16 cellular contexts compared by ENCODE assay signal in genomic region chr2:11492720-11493119, GRCh38. TPM values are rescaled to one million over a fixed set of nuclear protein-coding genes. Genes with fewer than 3 reads are reported as not detected.
DNase-seq lines count a peak whose midpoint lies in the region; FAIRE-seq and TF ChIP-seq lines count a peak whose summit lies in the region.
"Had no signal": no experiment of that assay in that cellular context is flagged by ENCODE, and none has a peak within 500 bp of the region (broad histone marks: within the 10 kb centered on the region; RNA-seq: fewer than 3 reads in every experiment).

No MANE protein-coding gene starts in this region.

- H3K4me3 Mint-ChIP-seq in endothelial cell (ENCODE audit: unreplicated experiment): no peak overlapping the region
- H3K4me3 Mint-ChIP-seq: B cell; CD4-positive, alpha-beta memory T cell had no signal

- no peaks in the 10 kb centered on the region for H3K79me2 ChIP-seq in GM23248 (ENCODE audit: insufficient read depth)

- no peaks in the 10 kb centered on the region for H3K9me3 ChIP-seq in A673 (ENCODE audit: low read depth, low read length, poor library complexity, severe bottlenecking)
- peaks cover 3% of the 10 kb centered on the region for H3K9me3 ChIP-seq in mesodermal cell (ENCODE audit: control insufficient read depth, low read length)
- H3K9me3 ChIP-seq in GM23248 (ENCODE audit: low read depth): no peaks in the 10 kb centered on the region

- H3F3A ChIP-seq in GM23248 (ENCODE audit: insufficient read depth): no peaks in the 10 kb centered on the region

- H3K4me1 ChIP-seq in A673 (ENCODE audit: insufficient read depth, low read length, poor library complexity, severe bottlenecking): no peaks in the 10 kb centered on the region
- peaks cover 6% of the 10 kb centered on the region for H3K4me1 ChIP-seq in mesodermal cell (ENCODE audit: control insufficient read depth, insufficient read depth, low read length, poor library complexity, severe bottlenecking)
- H3K4me1 ChIP-seq in GM23248 (ENCODE audit: insufficient read depth): no peaks in the 10 kb centered on the region

- H3K4me2 ChIP-seq in GM23248 (ENCODE audit: unreplicated experiment): no peak overlapping the region

- TF ChIP-seq CTCF in A673 (conservative IDR thresholded peaks at IDR 0.05; ENCODE audit: low read depth, low read length) (no peak), endothelial cell (IDR thresholded peaks at IDR 0.05; ENCODE audit: unreplicated experiment) (no peak)

- intact Hi-C loops in A673 (cut with micrococcal nuclease; ENCODE audit: unreplicated experiment): no loop called here

- no peak overlapping the region for H3K27ac ChIP-seq in A673 (ENCODE audit: low read depth, low read length, poor library complexity, severe bottlenecking)
- H3K27ac ChIP-seq in mesodermal cell (ENCODE audit: low read depth, low read length, severe bottlenecking): peak overlapping the region; percentile 47
- no peak overlapping the region for H3K27ac ChIP-seq in GM23248
- H3K27ac ChIP-seq: C4-2B had no signal

- no TSS peak for BruUV-seq in A673 (replicated peaks; lab: Mats Ljungman, UMichigan)

- peak; percentile 23 for DNase-seq in A673 (ENCODE audit: low spot score)
- DNase-seq in GM12892 (ENCODE audit: insufficient read length): no peak
- no peak for DNase-seq in endothelial cell (ENCODE audit: low spot score)
- no peak for DNase-seq in GM23248
- DNase-seq in effector CD4-positive, alpha-beta T cell: no peak
- DNase-seq in NCI-H526 treated with DMSO at 0.1 percent for 48 hours (lab: John Stamatoyannopoulos, UW): no peak
- no peak for DNase-seq in cortex of kidney (lab: John Stamatoyannopoulos, UW)
- DNase-seq: CD4-positive, alpha-beta memory T cell; DMS79; IMR-90 had no signal

- H3K4me3 ChIP-seq in A673 (ENCODE audit: low read depth, low read length, poor library complexity, severe bottlenecking) (no peak overlapping the region), mesodermal cell (ENCODE audit: extremely low read depth, insufficient read depth, low read length, poor library complexity, severe bottlenecking) (no peak overlapping the region), GM23248 (no peak overlapping the region)

- peak; percentile 21 for FAIRE-seq in GM12892 (lab: Jason Lieb, UNC)
- FAIRE-seq: G401.6, GM19239, H54 had no signal

- CTCF ChIA-PET in A673 (lab: Charles Lee): no interaction called here

- no peak overlapping the region for H2AFZ ChIP-seq in GM23248

- H3K4me1 Mint-ChIP-seq in endothelial cell (ENCODE audit: unreplicated experiment): peaks cover 25% of the 10 kb centered on the region
- H3K4me1 Mint-ChIP-seq: B cell; CD4-positive, alpha-beta memory T cell had no signal

- in situ Hi-C loops in GM23248 (cut with MboI): no loop called here

- H3K9me3 Mint-ChIP-seq in endothelial cell (ENCODE audit: unreplicated experiment): no peaks in the 10 kb centered on the region

- no peaks in the 10 kb centered on the region for H4K20me1 ChIP-seq in GM23248 (ENCODE audit: insufficient read depth)

- no peak for TF ChIP-seq POLR2A in GM12892 (IDR thresholded peaks at IDR 0.05; ENCODE audit: low read depth, low read length)

- WGBS in mesodermal cell (ENCODE audit: insufficient coverage in 2 of 2), 2 experiments: 100% methylated on average over 1 of the region's 1 CpG
- WGBS in GM23248 (ENCODE audit: low coverage in 1 of 2, low lambda C conversion rate in 2 of 2, missing lambda C conversion rate in 2 of 2), 2 experiments: 73 to 94% methylated on average over 1 of the region's 1 CpG

- no peaks in the 10 kb centered on the region for H3K36me3 ChIP-seq in A673 (ENCODE audit: insufficient read depth, low read length, poor library complexity, severe bottlenecking)
- peaks cover 3% of the 10 kb centered on the region for H3K36me3 ChIP-seq in mesodermal cell (ENCODE audit: control insufficient read depth, insufficient read depth, low read length)
- no peaks in the 10 kb centered on the region for H3K36me3 ChIP-seq in GM23248 (ENCODE audit: low read depth)

- no peak overlapping the region for H3K9ac ChIP-seq in GM23248

- POLR2A ChIA-PET in A673 (lab: Charles Lee; ENCODE audit: low non-redundant PET): no interaction called here

- no peaks in the 10 kb centered on the region for H3K36me3 Mint-ChIP-seq in endothelial cell (ENCODE audit: low read depth, unreplicated experiment)
- H3K36me3 Mint-ChIP-seq: CD4-positive, alpha-beta memory T cell had no signal

- H3K27me3 Mint-ChIP-seq in endothelial cell (ENCODE audit: unreplicated experiment): peaks cover 6% of the 10 kb centered on the region

- H3K27me3 ChIP-seq in A673 (replicated peaks; ENCODE audit: insufficient read depth, low read depth, low read length, poor library complexity) (no peaks in the 10 kb centered on the region), GM23248 (replicated peaks; ENCODE audit: insufficient read depth) (peaks cover 7% of the 10 kb centered on the region; the same call in 1 of the 2 replicates)

- peak overlapping the region; percentile 83 for H3K27ac Mint-ChIP-seq in endothelial cell (ENCODE audit: unreplicated experiment)
- H3K27ac Mint-ChIP-seq: B cell; CD4-positive, alpha-beta memory T cell had no signal

- H3K9me2 ChIP-seq in GM23248 (ENCODE audit: insufficient read depth): no peaks in the 10 kb centered on the region

RNA-seq across cellular contexts. Expression of gene E2F6, which starts 26.8 kb away (rescaled TPM):
- total RNA-seq in A673 (2021) (32.8 and 35.5 TPM in 2 replicates), endothelial cell (ENCODE audit: unreplicated experiment) (20.4 TPM)
- 8.1 TPM for polyA plus RNA-seq in GM12892 (2012; ENCODE audit: missing spikeins)
- 23.3 TPM for polyA plus RNA-seq in mesodermal cell (2013, experiment 1 of 2)
- polyA plus RNA-seq in mesodermal cell (2013, experiment 2 of 2): 22.7 TPM
- total RNA-seq in GM23248 (2014; rRNA removed; shearing (Covaris generic)): 11.5 and 12.8 TPM in 2 replicates
- polyA plus RNA-seq in GM23248 (2016; fragmentation: Nextera tagmentation; extraction: Ambion mirVana): 14.3 and 15.3 TPM in 2 replicates

RNA-seq across cellular contexts. Expression of gene GREB1, which starts 41.1 kb away (rescaled TPM):
- total RNA-seq in A673 (2021): 1.3 and 1.5 TPM in 2 replicates
- 0.13 TPM for polyA plus RNA-seq in GM12892 (2012; ENCODE audit: missing spikeins)
- total RNA-seq in endothelial cell (ENCODE audit: unreplicated experiment): 35.9 TPM
- 19.7 TPM for polyA plus RNA-seq in mesodermal cell (2013, experiment 1 of 2)
- polyA plus RNA-seq in mesodermal cell (2013, experiment 2 of 2): 15.9 TPM
- total RNA-seq in GM23248 (2014; rRNA removed; shearing (Covaris generic)): not detected in 2 replicates
- polyA plus RNA-seq in GM23248 (2016; fragmentation: Nextera tagmentation; extraction: Ambion mirVana): 0.05 TPM in 1 of 2 replicates, not detected in the other
- total RNA-seq: IMR-90 had no signal
- polyA plus RNA-seq: CD4-positive, alpha-beta memory T cell had no signal

Comparison
In these comparisons a context has a peak if more than half of its experiments do, and no peak if none do; other contexts are left out.
1. RNA of gene GREB1, which starts 41.1 kb away (total RNA-seq): 35.9 TPM in endothelial cell (single experiment); 1.3 to 1.5 TPM in A673 and not detected in GM23248; every median in the first group is over 10 times any median in the second.